In the genomic region with DNA sequence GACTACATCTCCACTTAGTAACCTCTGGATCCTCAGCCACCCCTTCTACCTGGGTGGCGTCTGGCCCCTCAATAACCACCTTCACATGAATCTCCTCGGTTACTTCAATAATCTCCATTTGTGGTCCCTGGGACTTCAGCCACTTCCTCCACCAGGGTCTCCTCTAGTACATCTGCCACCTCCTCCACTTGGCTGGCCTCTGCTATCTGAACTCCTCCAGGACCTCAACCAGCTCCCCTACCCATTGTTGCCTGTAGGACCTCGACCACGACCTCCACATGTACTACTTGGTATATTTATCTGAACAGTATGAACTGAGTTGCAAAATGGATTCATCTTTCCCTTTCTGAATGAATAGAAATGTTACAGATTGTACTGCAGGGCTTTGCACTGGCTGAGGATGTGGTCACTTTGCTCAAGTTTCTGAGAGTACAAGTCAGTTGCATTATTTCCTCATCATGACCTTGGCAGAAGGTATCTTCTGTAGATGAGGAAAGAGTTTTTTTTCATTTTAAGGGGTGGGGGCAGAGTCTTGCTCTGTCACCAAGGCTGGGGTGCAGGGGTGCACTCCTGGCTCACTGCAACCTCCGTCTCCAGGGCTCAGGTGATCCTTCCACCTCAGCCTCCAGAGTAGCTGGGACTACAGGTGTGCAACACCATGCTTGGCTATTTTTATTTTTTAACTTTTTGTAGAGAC, we compare ENCODE assay signal across 10 cellular contexts. TPM values are rescaled to one million over a fixed set of nuclear protein-coding genes. Genes with fewer than 3 reads are reported as not detected.
DNase-seq lines count a peak whose midpoint lies in the region; ATAC-seq and TF ChIP-seq lines count a peak whose summit lies in the region.
"Had no signal": no experiment of that assay in that cellular context is flagged by ENCODE, and none has a peak within 500 bp of the region (broad histone marks: within the 10 kb centered on the region; RNA-seq: fewer than 3 reads in every experiment).

No MANE protein-coding gene starts in this region.

- peak overlapping the region in 4 of 7 donors; percentile 41 to 87 (median 66) for H3K27ac Mint-ChIP-seq in CD14-positive monocyte

- no peak overlapping the region for H3K4me3 ChIP-seq in PC-9

- H4K20me1 ChIP-seq in PC-9 (ENCODE audit: insufficient read depth) = no peaks in the 10 kb centered on the region

- H3K4me1 Mint-ChIP-seq in CD14-positive monocyte = peaks cover 38% of the 10 kb centered on the region

- no peaks in the 10 kb centered on the region for H3K79me2 ChIP-seq in PC-9 (ENCODE audit: low read depth)

- peak overlapping the region in 1 of 2 donors; percentile 49 for H3K4me3 Mint-ChIP-seq in CD14-positive monocyte

- TF ChIP-seq CTCF in CD14-positive monocyte (IDR thresholded peaks at IDR 0.05) = no peak
- TF ChIP-seq CTCF in PC-9 (conservative IDR thresholded peaks at IDR 0.05) = no peak

- POLR2A ChIA-PET in PC-9 (lab: Charles Lee; ENCODE audit: unreplicated experiment) = no interaction called here

- DNase-seq in CD14-positive monocyte (ENCODE audit: low spot score) (no peak), PC-9 (no peak), NCI-H774 (lab: John Stamatoyannopoulos, UW) (no peak), NCI-H2081 treated with DMSO at 0.1 percent for 48 hours (lab: John Stamatoyannopoulos, UW) (no peak)
- DNase-seq in stimulated activated naive CD4-positive, alpha-beta T cell treated with Interleukin-2 at 50 U/mL for 16 hours (lab: John Stamatoyannopoulos, UW) = no peak
- DNase-seq in stimulated activated CD4-positive, alpha-beta T cell treated with anti-CD3 and anti-CD28 coated beads, Interleukin-15, amount 100 ng/mL, for 24 hours = no peak
- DNase-seq: erythroblast, NCI-H2081 had no signal

- peaks cover 1 to 4% (median 2%) of the 10 kb centered on the region in 3 donors for H3K27me3 Mint-ChIP-seq in CD14-positive monocyte (ENCODE audit: low read depth in 3 of 3)

- no peaks in the 10 kb centered on the region for H3K36me3 ChIP-seq in PC-9 (ENCODE audit: low read depth)

- H3K4me2 ChIP-seq in PC-9 = peak overlapping the region; percentile 48

- H2AFZ ChIP-seq in PC-9 = no peak overlapping the region

- CTCF ChIA-PET in PC-9 (lab: Charles Lee) = no interaction called here

- H3K9me3 Mint-ChIP-seq in CD14-positive monocyte = peaks cover 0 to 3% (median 0%) of the 10 kb centered on the region in 7 donors

- peaks cover 18% of the 10 kb centered on the region for H3K4me1 ChIP-seq in PC-9 (replicated peaks; ENCODE audit: insufficient read depth)

- no peaks in the 10 kb centered on the region for H3F3A ChIP-seq in PC-9 (ENCODE audit: insufficient read depth, low read depth)

- no peaks in the 10 kb centered on the region for H3K36me3 Mint-ChIP-seq in CD14-positive monocyte

- H3K27me3 ChIP-seq in PC-9 (ENCODE audit: insufficient read depth, low read depth) = peaks cover 5% of the 10 kb centered on the region; the same call in 1 of the 2 replicates

- H3K27ac ChIP-seq in PC-9 = no peak overlapping the region

- H3K9me2 ChIP-seq in PC-9 (ENCODE audit: insufficient read depth) = no peaks in the 10 kb centered on the region

- no peaks in the 10 kb centered on the region for H3K9me3 ChIP-seq in PC-9 (ENCODE audit: insufficient read depth, low read depth)

- ATAC-seq in GM19324 (IDR thresholded peaks at IDR 0.05; ENCODE audit: low FRiP score, unreplicated experiment) (peak; percentile 46), HG02943 (IDR thresholded peaks at IDR 0.05; ENCODE audit: low read depth, unreplicated experiment) (peak; percentile 67)

- no TSS peak for BruUV-seq in PC-9 (replicated peaks; lab: Mats Ljungman, UMichigan)

- intact Hi-C loops in CD14-positive monocyte (cut with micrococcal nuclease) (no loop called here), PC-9 (cut with micrococcal nuclease; ENCODE audit: unreplicated experiment) (no loop called here)

RNA-seq across cellular contexts. Expression of gene MAT1A, which starts 36.0 kb away (rescaled TPM):
- not detected for polyA plus RNA-seq in CD14-positive monocyte
- total RNA-seq in PC-9 (2021) = not detected in 2 replicates

RNA-seq across cellular contexts. Expression of gene ANXA11, which starts 48.1 kb away (rescaled TPM):
- polyA plus RNA-seq in CD14-positive monocyte = 100 to 1,000 TPM; 134 to 174 TPM
- 287 and 318 TPM in 2 replicates for total RNA-seq in PC-9 (2021)
